ENCODE assay signal across 10 cellular contexts in genomic region chr14:35335388-35336092, GRCh38. TPM values are rescaled to one million over a fixed set of nuclear protein-coding genes. Genes with fewer than 3 reads are reported as not detected.
DNase-seq lines count a peak whose midpoint lies in the region; ATAC-seq and TF ChIP-seq lines count a peak whose summit lies in the region.
"Had no signal": no experiment of that assay in that cellular context is flagged by ENCODE, and none has a peak within 500 bp of the region (broad histone marks: within the 10 kb centered on the region; RNA-seq: fewer than 3 reads in every experiment).

No MANE protein-coding gene starts in this region.

- no peak overlapping the region for H2AFZ ChIP-seq in smooth muscle cell (ENCODE audit: low read depth)

- H3K36me3 ChIP-seq in smooth muscle cell (ENCODE audit: low read depth) = no peaks in the 10 kb centered on the region

- peak overlapping the region; percentile 75 for H3K27ac ChIP-seq in smooth muscle cell (ENCODE audit: low read depth)

- H3K4me3 ChIP-seq in smooth muscle cell = no peak overlapping the region

- peaks cover 22% of the 10 kb centered on the region for H3K4me1 ChIP-seq in smooth muscle cell (ENCODE audit: low read depth)

- H3K9ac ChIP-seq in smooth muscle cell (ENCODE audit: low read depth) = no peak overlapping the region

- 91% methylated on average over 13 of the region's 13 CpGs for WGBS in smooth muscle cell (ENCODE audit: low lambda C conversion rate)

- H3K27me3 ChIP-seq in smooth muscle cell (ENCODE audit: low read depth) = no peaks in the 10 kb centered on the region

- H3K9me3 ChIP-seq in smooth muscle cell (replicated peaks; ENCODE audit: low read depth) = no peaks in the 10 kb centered on the region

- ATAC-seq in GM21360 (IDR thresholded peaks at IDR 0.05; ENCODE audit: unreplicated experiment) = no peak
- no peak for ATAC-seq in HG03045 (IDR thresholded peaks at IDR 0.05; ENCODE audit: unreplicated experiment)
- ATAC-seq in HG03442 (IDR thresholded peaks at IDR 0.05; ENCODE audit: unreplicated experiment) = no peak

- DNase-seq in M059J (ENCODE audit: low read depth) (peak; percentile 61), amniotic epithelial cell (ENCODE audit: low read depth) (peak; percentile 70), kidney glomerular epithelial cell (lab: John Stamatoyannopoulos, UW) (peak; percentile 7), smooth muscle cell (lab: John Stamatoyannopoulos, UW; ENCODE audit: unreplicated experiment) (no peak), NCI-H446 treated with DMSO at 0.1 percent for 48 hours (lab: John Stamatoyannopoulos, UW) (no peak)
- DNase-seq: HCEC 1CT; stimulated activated CD8-positive, alpha-beta memory T cell treated with anti-CD3 and anti-CD28 coated beads, Interleukin-4, amount 100 ng/mL, for 48 hours had no signal

- peak overlapping the region; percentile 53 for H3K4me2 ChIP-seq in smooth muscle cell

- H3F3A ChIP-seq in smooth muscle cell (ENCODE audit: low read depth) = peaks cover 8% of the 10 kb centered on the region

- H3K79me2 ChIP-seq in smooth muscle cell (ENCODE audit: low read depth) = no peaks in the 10 kb centered on the region

- no peak for TF ChIP-seq CTCF in smooth muscle cell (IDR thresholded peaks at IDR 0.05; ENCODE audit: borderline replicate concordance, insufficient read depth, poor library complexity, severe bottlenecking)

- H4K20me1 ChIP-seq in smooth muscle cell (ENCODE audit: low read depth) = no peaks in the 10 kb centered on the region

RNA-seq across cellular contexts. Expression of gene PSMA6, which starts 43.4 kb away (rescaled TPM):
- 378 and 505 TPM in 2 replicates for total RNA-seq in M059J (2014; rRNA removed; shearing (Covaris generic))
- total RNA-seq in smooth muscle cell = 250 and 315 TPM in 2 replicates
- polyA plus RNA-seq in smooth muscle cell = 251 and 255 TPM in 2 replicates

Comparison
In these comparisons a context has a peak if more than half of its experiments do, and no peak if none do; other contexts are left out.
1. DNase-seq: peak in M059J (single experiment), amniotic epithelial cell (single experiment) and kidney glomerular epithelial cell (single experiment); none in smooth muscle cell (single experiment) and NCI-H446 treated with DMSO at 0.1 percent for 48 hours (single experiment).